In genomic region chr1:225318706-225319575, GRCh38 we compare ENCODE assay signal across 8 cellular contexts.
DNase-seq lines count a peak whose midpoint lies in the region; ATAC-seq and TF ChIP-seq lines count a peak whose summit lies in the region.

No MANE protein-coding gene starts in this region.

- TF ChIP-seq POLR2A in heart left ventricle (IDR thresholded peaks at IDR 0.05) (no peak), gastrocnemius medialis (IDR thresholded peaks at IDR 0.05) (no peak)

- H3K36me3 Mint-ChIP-seq in activated CD4-positive, alpha-beta memory T cell treated with anti-CD3 and anti-CD28 coated beads, Interleukin-2, amount 10 ng/mL, durations not matched to agents 7 days and 5 days (ENCODE audit: low read depth), result no peaks in the 10 kb centered on the region

- intact Hi-C loops in heart left ventricle (cut with DNase I) (loop anchor here in 8 of 10 donors (1.0 to 10.0 kb wide), 4 partner anchors 656 to 658 kb away; no protein-coding TSS in a partner anchor), gastrocnemius medialis (cut with DNase I; ENCODE audit: low total_unique reads) (loop anchor here (10.0 kb wide), 1 partner anchor 656 kb away; no protein-coding TSS in a partner anchor), aorta (cut with DNase I) (loop anchor here in 1 of 2 donors (5.0 kb wide), 1 partner anchor 658 kb away; no protein-coding TSS in a partner anchor)

- no peak overlapping the region for H3K27ac Mint-ChIP-seq in activated CD4-positive, alpha-beta memory T cell treated with anti-CD3 and anti-CD28 coated beads, Interleukin-2, amount 10 ng/mL, durations not matched to agents 7 days and 5 days

- H3K27ac ChIP-seq in heart left ventricle (no peak overlapping the region), gastrocnemius medialis (no peak overlapping the region), aorta (ENCODE audit: low read depth in 1 of 2, low read length in 2 of 2) (no peak overlapping the region)

- CTCF ChIA-PET in activated CD4-positive, alpha-beta memory T cell treated with anti-CD3 and anti-CD28 coated beads, Interleukin-2, amount 10 ng/mL, durations not matched to agents 7 days and 5 days (lab: Charles Lee), result interaction anchor here (1.0 to 2.0 kb wide), 9 partner anchors 9 to 656 kb away, joined by 3 to 5 read pairs (median 4); no protein-coding TSS in a partner anchor

- TF ChIP-seq CTCF in heart left ventricle (IDR thresholded peaks at IDR 0.05) (peak; percentile 43 to 78 (median 60)), gastrocnemius medialis (IDR thresholded peaks at IDR 0.05 in 4 of 5, conservative IDR thresholded peaks at IDR 0.05 in 1 of 5) (peak in 3 of 5 experiments; percentile 13 to 65 (median 57))

- peaks cover 0 to 11% (median 0%) of the 10 kb centered on the region in 12 donors for H3K9me3 ChIP-seq in heart left ventricle
- no peaks in the 10 kb centered on the region for H3K9me3 ChIP-seq in gastrocnemius medialis
- no peaks in the 10 kb centered on the region for H3K9me3 ChIP-seq in aorta (ENCODE audit: control insufficient read depth, low read length)

- H3K4me1 ChIP-seq in heart left ventricle (no peaks in the 10 kb centered on the region), gastrocnemius medialis (no peaks in the 10 kb centered on the region), aorta (ENCODE audit: control insufficient read depth in 1 of 2, insufficient read depth in 2 of 2, low read length in 2 of 2) (no peaks in the 10 kb centered on the region)

- ATAC-seq in GM18868 (IDR thresholded peaks at IDR 0.05; ENCODE audit: unreplicated experiment) (peak; percentile 97), HG02973 (IDR thresholded peaks at IDR 0.05; ENCODE audit: unreplicated experiment) (peak; percentile 95), heart left ventricle (peak in 3 of 4 donors; percentile 62 to 78 (median 72)), gastrocnemius medialis (peak in 1 of 2 donors; percentile 53), aorta (ENCODE audit: low FRiP score) (no peak)

- H3K36me3 ChIP-seq in heart left ventricle (no peaks in the 10 kb centered on the region), gastrocnemius medialis (no peaks in the 10 kb centered on the region), aorta (ENCODE audit: control insufficient read depth in 1 of 2, insufficient read depth in 2 of 2, low read length in 1 of 2) (no peaks in the 10 kb centered on the region)

- H3K27me3 ChIP-seq in heart left ventricle, result peaks cover 0 to 17% (median 0%) of the 10 kb centered on the region in 9 donors
- no peaks in the 10 kb centered on the region for H3K27me3 ChIP-seq in gastrocnemius medialis
- no peaks in the 10 kb centered on the region for H3K27me3 ChIP-seq in aorta (ENCODE audit: control insufficient read depth in 1 of 2, insufficient read depth in 2 of 2, low read length in 1 of 2)

- H3K4me3 ChIP-seq in heart left ventricle (no peak overlapping the region), gastrocnemius medialis (no peak overlapping the region), aorta (ENCODE audit: low read length in 2 of 2) (no peak overlapping the region)

- WGBS in heart left ventricle, 4 donors, result 29 to 36% (median 31%) methylated on average over 4 of the region's 4 CpGs
- WGBS in aorta, 2 donors, result 13 to 16% methylated on average over 4 of the region's 4 CpGs

- no peaks in the 10 kb centered on the region for H3K4me1 Mint-ChIP-seq in activated CD4-positive, alpha-beta memory T cell treated with anti-CD3 and anti-CD28 coated beads, Interleukin-2, amount 10 ng/mL, durations not matched to agents 7 days and 5 days

- in situ Hi-C loops in gastrocnemius medialis (cut with MboI; ENCODE audit: low sequenced_read_pairs in 4 of 4), result no loop called here

- no peak overlapping the region for H3K4me3 Mint-ChIP-seq in activated CD4-positive, alpha-beta memory T cell treated with anti-CD3 and anti-CD28 coated beads, Interleukin-2, amount 10 ng/mL, durations not matched to agents 7 days and 5 days

- DNase-seq in DMS 273 (lab: John Stamatoyannopoulos, UW; ENCODE audit: unreplicated experiment), result peak; percentile 78
- peak; percentile 48 to 60 for DNase-seq in NCI-H2081 (lab: John Stamatoyannopoulos, UW)
- peak; percentile 18 for DNase-seq in activated CD4-positive, alpha-beta memory T cell treated with anti-CD3 and anti-CD28 coated beads, Interleukin-2, amount 10 ng/mL, durations not matched to agents 7 days and 5 days
- peak in 1 of 5 donors; percentile 26 for DNase-seq in heart left ventricle
- DNase-seq in gastrocnemius medialis, result no peak
- no peak for DNase-seq in aorta

- no peaks in the 10 kb centered on the region for H3K27me3 Mint-ChIP-seq in activated CD4-positive, alpha-beta memory T cell treated with anti-CD3 and anti-CD28 coated beads, Interleukin-2, amount 10 ng/mL, durations not matched to agents 7 days and 5 days

- H3K9me3 Mint-ChIP-seq in activated CD4-positive, alpha-beta memory T cell treated with anti-CD3 and anti-CD28 coated beads, Interleukin-2, amount 10 ng/mL, durations not matched to agents 7 days and 5 days, result no peaks in the 10 kb centered on the region

- POLR2A ChIA-PET in activated CD4-positive, alpha-beta memory T cell treated with anti-CD3 and anti-CD28 coated beads, Interleukin-2, amount 10 ng/mL, durations not matched to agents 7 days and 5 days (lab: Charles Lee), result no interaction called here

Comparison
In these comparisons a context has a peak if more than half of its experiments do, and no peak if none do; other contexts are left out.
1. DNase-seq: peak in DMS 273 (single experiment), NCI-H2081 (2 of 2) and activated CD4-positive, alpha-beta memory T cell treated with anti-CD3 and anti-CD28 coated beads, Interleukin-2, amount 10 ng/mL, durations not matched to agents 7 days and 5 days (single experiment); none in gastrocnemius medialis (0 of 2) and aorta (0 of 2).